14 cellular contexts compared by ENCODE assay signal in the genomic region with DNA sequence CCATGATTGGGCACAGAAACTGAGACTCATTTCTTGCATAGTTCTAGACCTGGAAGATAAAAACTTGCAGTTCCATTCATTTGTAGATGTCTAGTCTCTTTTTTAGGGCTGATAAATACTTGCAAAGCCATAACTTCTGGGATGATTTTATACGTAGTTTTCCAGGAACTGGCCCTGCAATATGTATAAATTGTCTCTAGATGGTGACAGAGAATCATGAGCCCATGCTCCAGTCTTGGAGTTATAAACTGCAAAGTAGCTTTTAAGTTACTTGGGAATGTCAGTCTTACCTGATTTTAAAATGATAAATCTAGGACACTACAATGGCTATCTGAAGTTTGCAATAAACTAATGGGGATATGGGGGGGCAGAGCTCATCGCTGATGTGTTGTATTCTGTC. TPM values are rescaled to one million over a fixed set of nuclear protein-coding genes. Genes with fewer than 3 reads are reported as not detected.
DNase-seq lines count a peak whose midpoint lies in the region; TF ChIP-seq lines count a peak whose summit lies in the region.
"Had no signal": no experiment of that assay in that cellular context is flagged by ENCODE, and none has a peak within 500 bp of the region (broad histone marks: within the 10 kb centered on the region; RNA-seq: fewer than 3 reads in every experiment).

No MANE protein-coding gene starts in this region.

- H3K9ac ChIP-seq in parathyroid adenoma: no peak overlapping the region

- H3K4me3 ChIP-seq in LNCaP clone FGC (ENCODE audit: low read depth, low read length) (no peak overlapping the region), parathyroid adenoma (ENCODE audit: low read depth, low read length) (no peak overlapping the region)

- H3K9me3 ChIP-seq in parathyroid adenoma (ENCODE audit: control insufficient read depth, low read length): no peaks in the 10 kb centered on the region

- peak in 2 of 3 experiments; percentile 9 to 39 for DNase-seq in NCI-H1417 (lab: John Stamatoyannopoulos, UW)
- DNase-seq in NCI-H1417 treated with DMSO at 0.1 percent for 48 hours (lab: John Stamatoyannopoulos, UW): no peak
- DNase-seq in LNCaP clone FGC (ENCODE audit: low read depth): no peak
- DNase-seq in dermis blood vessel endothelial cell: peak; percentile 81
- DNase-seq in middle frontal gyrus (ENCODE audit: extremely low spot score, low spot score): no peak
- DNase-seq in cortex of kidney (lab: John Stamatoyannopoulos, UW): no peak
- no peak for DNase-seq in stimulated activated naive CD4-positive, alpha-beta T cell (lab: John Stamatoyannopoulos, UW)
- DNase-seq: activated CD4-positive, CD25-positive, alpha-beta regulatory T cell treated with anti-CD3 and anti-CD28 coated beads, Interleukin-2, amount 50 U/mL, for 72 hours; activated naive CD4-positive, alpha-beta T cell treated with Interleukin-2 at 50 U/mL for 16 hours; AML-193; NCI-H1048 had no signal

- H3K4me1 ChIP-seq in parathyroid adenoma: peaks cover 3% of the 10 kb centered on the region

- H3K4me2 ChIP-seq in parathyroid adenoma (ENCODE audit: low read length): no peak overlapping the region

- H3K79me2 ChIP-seq in parathyroid adenoma: no peaks in the 10 kb centered on the region

- H3K36me3 ChIP-seq in parathyroid adenoma (ENCODE audit: control insufficient read depth, insufficient read depth, low read length): no peaks in the 10 kb centered on the region

- no peak overlapping the region for H2AFZ ChIP-seq in parathyroid adenoma

- H3K27me3 ChIP-seq in parathyroid adenoma (ENCODE audit: control insufficient read depth, insufficient read depth, low read length): no peaks in the 10 kb centered on the region

- H3K27ac ChIP-seq in parathyroid adenoma: no peak overlapping the region

- TF ChIP-seq CTCF in LNCaP clone FGC (IDR thresholded peaks at IDR 0.05; ENCODE audit: control insufficient read depth, extremely low read depth, insufficient read depth): peak; percentile 39
- peak; percentile 14 for TF ChIP-seq CTCF in parathyroid adenoma (IDR thresholded peaks at IDR 0.05)

RNA-seq across cellular contexts. Expression of gene ADAMTS18, which starts 3.0 kb away (rescaled TPM):
- 64.5 and 89.3 TPM in 2 replicates for total RNA-seq in dermis blood vessel endothelial cell
- total RNA-seq: natural killer cell treated with Interleukin-12 subunit alpha and Interleukin-12 subunit beta and Interleukin-15 and Interleukin-18, amount 100 ng/mL, for 72 hours; RPMI7951 had no signal

Comparison
In these comparisons a context has a peak if more than half of its experiments do, and no peak if none do; other contexts are left out.
1. DNase-seq: peak in NCI-H1417 (2 of 3) and dermis blood vessel endothelial cell (single experiment); none in NCI-H1417 treated with DMSO at 0.1 percent for 48 hours (single experiment), LNCaP clone FGC (single experiment), middle frontal gyrus (single experiment), cortex of kidney (single experiment) and stimulated activated naive CD4-positive, alpha-beta T cell (0 of 6).